In genomic region chr20:32474967-32475819, GRCh38 we compare ENCODE assay signal across 8 cellular contexts.
A peak's percentile ranks its signal among the peaks of the same experiment; 100 is the strongest.
DNase-seq lines count a peak whose midpoint lies in the region; ATAC-seq, FAIRE-seq and TF ChIP-seq lines count a peak whose summit lies in the region.

No MANE protein-coding gene starts in this region.

- no peaks in the 10 kb centered on the region for H3K9me3 Mint-ChIP-seq in activated CD8-positive, alpha-beta T cell treated with anti-CD3 and anti-CD28 coated beads, Interleukin-2, amount 10 ng/mL, durations not matched to agents 7 days and 5 days (ENCODE audit: insufficient read depth)
- H3K9me3 Mint-ChIP-seq in neural crest cell: no peaks in the 10 kb centered on the region
- H3K9me3 Mint-ChIP-seq in T-helper 2 cell treated with Interferon-gamma antibody and Interleukin-4, amounts not matched to agents 5 μg/mL and 100 μg/mL, for 36 hours: no peaks in the 10 kb centered on the region

- peak overlapping the region; percentile 40; the same call in 1 of the 2 replicates for H3K27ac ChIP-seq in HEK293 (ENCODE audit: extremely low read depth, low read depth, low read length)

- ATAC-seq in activated CD8-positive, alpha-beta T cell treated with anti-CD3 and anti-CD28 coated beads, Interleukin-2, amount 10 ng/mL, durations not matched to agents 7 days and 5 days: no peak
- ATAC-seq in HG02678 (IDR thresholded peaks at IDR 0.05; ENCODE audit: unreplicated experiment): no peak

- POLR2A ChIA-PET in HEK293 (lab: Yijun Ruan, JAX): interaction anchor here (0.6 to 1.4 kb wide), 4 partner anchors 18 to 327 kb away, joined by 3 to 6 read pairs (median 4); partner anchors contain the start of gene ASXL1
- POLR2A ChIA-PET in activated CD8-positive, alpha-beta T cell treated with anti-CD3 and anti-CD28 coated beads, Interleukin-2, amount 10 ng/mL, durations not matched to agents 7 days and 5 days (lab: Charles Lee): no interaction called here

- peaks cover 12% of the 10 kb centered on the region for H3K4me1 ChIP-seq in HEK293 (ENCODE audit: control insufficient read depth, insufficient read depth, low read length)

- CTCF ChIA-PET in HEK293 (lab: Yijun Ruan, JAX): interaction anchor here (0.5 to 1.0 kb wide), 2 partner anchors 10 to 35 kb away, joined by 3 read pairs; no protein-coding TSS in a partner anchor
- CTCF ChIA-PET in activated CD8-positive, alpha-beta T cell treated with anti-CD3 and anti-CD28 coated beads, Interleukin-2, amount 10 ng/mL, durations not matched to agents 7 days and 5 days (lab: Charles Lee): no interaction called here

- H3K27me3 Mint-ChIP-seq in activated CD8-positive, alpha-beta T cell treated with anti-CD3 and anti-CD28 coated beads, Interleukin-2, amount 10 ng/mL, durations not matched to agents 7 days and 5 days (ENCODE audit: low read depth): no peaks in the 10 kb centered on the region
- peaks cover 2% of the 10 kb centered on the region for H3K27me3 Mint-ChIP-seq in neural crest cell (ENCODE audit: low read depth)
- no peaks in the 10 kb centered on the region for H3K27me3 Mint-ChIP-seq in T-helper 2 cell treated with Interferon-gamma antibody and Interleukin-4, amounts not matched to agents 5 μg/mL and 100 μg/mL, for 36 hours (ENCODE audit: low read depth)

- H3K4me1 Mint-ChIP-seq in activated CD8-positive, alpha-beta T cell treated with anti-CD3 and anti-CD28 coated beads, Interleukin-2, amount 10 ng/mL, durations not matched to agents 7 days and 5 days (ENCODE audit: low read depth): peaks cover 11% of the 10 kb centered on the region
- peaks cover 86% of the 10 kb centered on the region for H3K4me1 Mint-ChIP-seq in neural crest cell
- H3K4me1 Mint-ChIP-seq in T-helper 2 cell treated with Interferon-gamma antibody and Interleukin-4, amounts not matched to agents 5 μg/mL and 100 μg/mL, for 36 hours (ENCODE audit: low read depth): peaks cover 7% of the 10 kb centered on the region

- H3K4me3 ChIP-seq in AG09309 (ENCODE audit: control insufficient read depth, low read depth, low read length): peak overlapping the region; percentile 47
- peak overlapping the region; percentile 11 for H3K4me3 ChIP-seq in HEK293 (ENCODE audit: low read depth, low read length)

- DNase-seq in AG09309 (ENCODE audit: low read depth) (peak; percentile 77), frontal cortex (ENCODE audit: low spot score in 2 of 2) (peak; percentile 78 to 83), neural crest cell (ENCODE audit: low read depth, low spot score) (peak; percentile 79), superior temporal gyrus (ENCODE audit: extremely low spot score) (no peak)
- no peak for DNase-seq in activated CD8-positive, alpha-beta T cell treated with anti-CD3 and anti-CD28 coated beads, Interleukin-2, amount 10 ng/mL, durations not matched to agents 7 days and 5 days
- DNase-seq in T-helper 2 cell treated with Interferon-gamma antibody and Interleukin-4, amounts not matched to agents 5 μg/mL and 100 μg/mL, for 36 hours (ENCODE audit: low spot score): no peak

- TF ChIP-seq CTCF in AG09309 (IDR thresholded peaks at IDR 0.05; ENCODE audit: control insufficient read depth, insufficient read depth, low read depth, low read length, missing control alignments) (no peak), HEK293 (tag by site-specific recombination; IDR thresholded peaks at IDR 0.05) (no peak), neural crest cell (conservative IDR thresholded peaks at IDR 0.05) (peak; percentile 15)

- no peak for FAIRE-seq in frontal cortex (lab: Jason Lieb, UNC)

- no peaks in the 10 kb centered on the region for H3K9me3 ChIP-seq in HEK293 (ENCODE audit: control insufficient read depth, insufficient read depth, low read depth, low read length)

- peaks cover 0 to 24% of the 10 kb centered on the region in 2 experiments; a peak in 1 of 3 replicates for H3K36me3 ChIP-seq in HEK293 (ENCODE audit: control insufficient read depth in 2 of 2, insufficient read depth in 1 of 2, low read length in 2 of 2)

- no peak overlapping the region for H3K4me3 Mint-ChIP-seq in activated CD8-positive, alpha-beta T cell treated with anti-CD3 and anti-CD28 coated beads, Interleukin-2, amount 10 ng/mL, durations not matched to agents 7 days and 5 days
- H3K4me3 Mint-ChIP-seq in neural crest cell: peak overlapping the region; percentile 87
- no peak overlapping the region for H3K4me3 Mint-ChIP-seq in T-helper 2 cell treated with Interferon-gamma antibody and Interleukin-4, amounts not matched to agents 5 μg/mL and 100 μg/mL, for 36 hours

- peaks cover 6% of the 10 kb centered on the region for H3K36me3 Mint-ChIP-seq in activated CD8-positive, alpha-beta T cell treated with anti-CD3 and anti-CD28 coated beads, Interleukin-2, amount 10 ng/mL, durations not matched to agents 7 days and 5 days (ENCODE audit: low read depth)
- H3K36me3 Mint-ChIP-seq in neural crest cell (ENCODE audit: low read depth): no peaks in the 10 kb centered on the region
- H3K36me3 Mint-ChIP-seq in T-helper 2 cell treated with Interferon-gamma antibody and Interleukin-4, amounts not matched to agents 5 μg/mL and 100 μg/mL, for 36 hours (ENCODE audit: low read depth): peaks cover 9% of the 10 kb centered on the region

- H3K27ac Mint-ChIP-seq in activated CD8-positive, alpha-beta T cell treated with anti-CD3 and anti-CD28 coated beads, Interleukin-2, amount 10 ng/mL, durations not matched to agents 7 days and 5 days: peak overlapping the region; percentile 39
- H3K27ac Mint-ChIP-seq in neural crest cell (ENCODE audit: unreplicated experiment): peak overlapping the region; percentile 94
- no peak overlapping the region for H3K27ac Mint-ChIP-seq in T-helper 2 cell treated with Interferon-gamma antibody and Interleukin-4, amounts not matched to agents 5 μg/mL and 100 μg/mL, for 36 hours

TF ChIP-seq in HEK293, 187 proteins besides CTCF, POLR2A, EP300 and RAD21 (continues in another document):
- TF ChIP-seq ZNF19 (tag by site-specific recombination; IDR thresholded peaks at IDR 0.05; ENCODE audit: low read depth) (no peak), ZFP69B (tag by site-specific recombination; IDR thresholded peaks at IDR 0.05) (peak; percentile 51; the same call in 1 of the 2 replicates), ZNF354C (tag by site-specific recombination; IDR thresholded peaks at IDR 0.05; ENCODE audit: borderline replicate concordance, low read depth) (no peak), ZNF701 (tag by site-specific recombination; IDR thresholded peaks at IDR 0.05) (no peak), KLF9 (tag by site-specific recombination; IDR thresholded peaks at IDR 0.05; ENCODE audit: low read depth) (peak; percentile 50), ZIC2 (tag by site-specific recombination; IDR thresholded peaks at IDR 0.05) (peak; percentile 88), ZNF335 (tag by site-specific recombination; conservative IDR thresholded peaks at IDR 0.05) (peak; percentile 53), SP3 (tag by site-specific recombination; IDR thresholded peaks at IDR 0.05) (peak; percentile 40; the same call in 1 of the 2 replicates), ZNF423 (tag by site-specific recombination; IDR thresholded peaks at IDR 0.05) (peak; percentile 67; the same call in 1 of the 2 replicates), ZNF341 (tag by site-specific recombination; IDR thresholded peaks at IDR 0.05; ENCODE audit: low read depth) (peak; percentile 57), GLIS1 (tag by site-specific recombination; IDR thresholded peaks at IDR 0.05) (peak; percentile 99), PRDM1 (tag by site-specific recombination; IDR thresholded peaks at IDR 0.05) (no peak), ZBTB20 (tag by site-specific recombination; IDR thresholded peaks at IDR 0.05) (peak; percentile 77), ZEB2 (tag by site-specific recombination; IDR thresholded peaks at IDR 0.05) (0 out of 2 replicates have a peak, but pooled peaks have one; percentile 20), GLIS2 (tag by site-specific recombination; IDR thresholded peaks at IDR 0.05) (peak; percentile 92), SP7 (tag by site-specific recombination; IDR thresholded peaks at IDR 0.05) (peak; percentile 43), ZBTB48 (tag by site-specific recombination; IDR thresholded peaks at IDR 0.05) (peak; percentile 91), EGR2 (tag by site-specific recombination; IDR thresholded peaks at IDR 0.05; ENCODE audit: low read depth) (no peak), SCRT1 (tag by site-specific recombination; IDR thresholded peaks at IDR 0.05; ENCODE audit: borderline replicate concordance) (no peak), PRDM10 (tag by site-specific recombination; IDR thresholded peaks at IDR 0.05) (peak; percentile 74), ZNF366 (tag by site-specific recombination; conservative IDR thresholded peaks at IDR 0.05) (no peak)

Comparison
In these comparisons a context has a peak if more than half of its experiments do, and no peak if none do; other contexts are left out.
1. DNase-seq: peak in AG09309 (single experiment), frontal cortex (2 of 2) and neural crest cell (single experiment); none in activated CD8-positive, alpha-beta T cell treated with anti-CD3 and anti-CD28 coated beads, Interleukin-2, amount 10 ng/mL, durations not matched to agents 7 days and 5 days (single experiment), T-helper 2 cell treated with Interferon-gamma antibody and Interleukin-4, amounts not matched to agents 5 μg/mL and 100 μg/mL, for 36 hours (single experiment) and superior temporal gyrus (single experiment).